In genomic region chr2:205323929-205324328, GRCh38 we compare ENCODE assay signal across 11 cellular contexts.
DNase-seq lines count a peak whose midpoint lies in the region; ATAC-seq and TF ChIP-seq lines count a peak whose summit lies in the region.
"Had no signal": no experiment of that assay in that cellular context is flagged by ENCODE, and none has a peak within 500 bp of the region (broad histone marks: within the 10 kb centered on the region; RNA-seq: fewer than 3 reads in every experiment).

No MANE protein-coding gene starts in this region.

- H3K4me1 ChIP-seq in left ventricle myocardium inferior (no peaks in the 10 kb centered on the region), heart right ventricle (no peaks in the 10 kb centered on the region), OCI-LY3 (ENCODE audit: low read length) (peaks cover 20% of the 10 kb centered on the region)
- no peaks in the 10 kb centered on the region for H3K4me1 ChIP-seq in effector memory CD4-positive, alpha-beta T cell (ENCODE audit: control insufficient read depth, insufficient read depth, low read length, poor library complexity, severe bottlenecking)
- no peaks in the 10 kb centered on the region for H3K4me1 ChIP-seq in CD8-positive, alpha-beta T cell (ENCODE audit: insufficient read depth, low read length)
- H3K4me1 ChIP-seq: BLaER1 had no signal

- H2AFZ ChIP-seq in OCI-LY3 (ENCODE audit: low read depth, low read length) = no peak overlapping the region

- H3K4me3 Mint-ChIP-seq in CD8-positive, alpha-beta T cell = no peak overlapping the region

- H3K27me3 ChIP-seq in left ventricle myocardium inferior (ENCODE audit: low read depth) = no peaks in the 10 kb centered on the region
- no peaks in the 10 kb centered on the region for H3K27me3 ChIP-seq in heart right ventricle
- peaks cover 58% of the 10 kb centered on the region for H3K27me3 ChIP-seq in OCI-LY3 (ENCODE audit: low read depth, low read length)
- no peaks in the 10 kb centered on the region for H3K27me3 ChIP-seq in effector memory CD4-positive, alpha-beta T cell (replicated peaks; ENCODE audit: control insufficient read depth, insufficient read depth, low read length, poor library complexity, severe bottlenecking)
- H3K27me3 ChIP-seq in CD8-positive, alpha-beta T cell (ENCODE audit: insufficient read depth, low read length) = no peaks in the 10 kb centered on the region
- H3K27me3 ChIP-seq: BLaER1 had no signal

- H3K27ac ChIP-seq in left ventricle myocardium inferior (replicated peaks) = no peak overlapping the region
- no peak overlapping the region for H3K27ac ChIP-seq in heart right ventricle
- no peak overlapping the region for H3K27ac ChIP-seq in OCI-LY3 (ENCODE audit: low read length)
- no peak overlapping the region for H3K27ac ChIP-seq in effector memory CD4-positive, alpha-beta T cell (ENCODE audit: insufficient read depth, low read length, poor library complexity, severe bottlenecking)
- H3K27ac ChIP-seq in CD8-positive, alpha-beta T cell (ENCODE audit: low read depth, low read length) = no peak overlapping the region
- H3K27ac ChIP-seq: BLaER1 had no signal

- TF ChIP-seq CTCF in left ventricle myocardium inferior (IDR thresholded peaks at IDR 0.05; ENCODE audit: borderline replicate concordance) = peak; percentile 44
- TF ChIP-seq CTCF in heart right ventricle (IDR thresholded peaks at IDR 0.05) = peak in 4 of 9 donors; percentile 8 to 35 (median 30)
- TF ChIP-seq CTCF in OCI-LY3 (IDR thresholded peaks at IDR 0.05; ENCODE audit: low read depth, low read length) = peak; percentile 46
- TF ChIP-seq CTCF in fibroblast of the aortic adventitia (IDR thresholded peaks at IDR 0.05; ENCODE audit: insufficient read depth, low read length) = peak; percentile 60
- no peak for TF ChIP-seq CTCF in CD8-positive, alpha-beta T cell (IDR thresholded peaks at IDR 0.05)

- no peaks in the 10 kb centered on the region for H3K79me2 ChIP-seq in OCI-LY3 (ENCODE audit: low read length)

- H4K20me1 ChIP-seq in OCI-LY3 (ENCODE audit: insufficient read depth, low read length) = no peaks in the 10 kb centered on the region
- H4K20me1 ChIP-seq: BLaER1 had no signal

- H3K27me3 Mint-ChIP-seq in CD8-positive, alpha-beta T cell (ENCODE audit: low read depth) = peaks cover 4% of the 10 kb centered on the region

- no peak for ATAC-seq in heart right ventricle
- no peak for ATAC-seq in CD8-positive, alpha-beta T cell

- intact Hi-C loops in left ventricle myocardium inferior (cut with micrococcal nuclease) (no loop called here), heart right ventricle (cut with DNase I) (no loop called here)
- intact Hi-C loops in CD8-positive, alpha-beta T cell (cut with DNase I, micrococcal nuclease) = no loop called here

- H3K27ac Mint-ChIP-seq in CD8-positive, alpha-beta T cell = no peak overlapping the region

- no peak for DNase-seq in left ventricle myocardium inferior
- no peak for DNase-seq in heart right ventricle
- peak; percentile 13 for DNase-seq in fibroblast of the aortic adventitia (ENCODE audit: low read depth)
- no peak for DNase-seq in NCI-H1694 treated with DMSO at 0.1 percent for 48 hours (lab: John Stamatoyannopoulos, UW)
- no peak for DNase-seq in effector memory CD4-positive, alpha-beta T cell
- DNase-seq in CD8-positive, alpha-beta T cell = no peak
- no peak for DNase-seq in C1 segment of cervical spinal cord (lab: John Stamatoyannopoulos, UW)
- DNase-seq: cerebellar nuclear complex, NCI-H187 had no signal

- CTCF ChIA-PET in CD8-positive, alpha-beta T cell (lab: Charles Lee) = no interaction called here

- H3K9me3 ChIP-seq in left ventricle myocardium inferior (replicated peaks) = no peaks in the 10 kb centered on the region
- H3K9me3 ChIP-seq in heart right ventricle = peaks cover 0 to 6% (median 0%) of the 10 kb centered on the region in 11 donors
- no peaks in the 10 kb centered on the region for H3K9me3 ChIP-seq in OCI-LY3 (ENCODE audit: insufficient read depth, low read length)
- H3K9me3 ChIP-seq in effector memory CD4-positive, alpha-beta T cell (ENCODE audit: control insufficient read depth, low read length) = no peaks in the 10 kb centered on the region
- no peaks in the 10 kb centered on the region for H3K9me3 ChIP-seq in CD8-positive, alpha-beta T cell (ENCODE audit: low read length)
- H3K9me3 ChIP-seq: BLaER1 had no signal

- H3K36me3 Mint-ChIP-seq in CD8-positive, alpha-beta T cell = no peaks in the 10 kb centered on the region

- no peak overlapping the region for H3K9ac ChIP-seq in OCI-LY3 (ENCODE audit: low read length)
- H3K9ac ChIP-seq: BLaER1 had no signal

- H3K4me1 Mint-ChIP-seq in CD8-positive, alpha-beta T cell (ENCODE audit: low read depth) = no peaks in the 10 kb centered on the region

- H3K9me3 Mint-ChIP-seq in CD8-positive, alpha-beta T cell = peaks cover 6% of the 10 kb centered on the region

- H3K4me3 ChIP-seq in left ventricle myocardium inferior = no peak overlapping the region
- H3K4me3 ChIP-seq in heart right ventricle = no peak overlapping the region
- no peak overlapping the region for H3K4me3 ChIP-seq in OCI-LY3 (ENCODE audit: low read length)
- H3K4me3 ChIP-seq in fibroblast of the aortic adventitia (ENCODE audit: low read depth, low read length) = no peak overlapping the region
- no peak overlapping the region for H3K4me3 ChIP-seq in effector memory CD4-positive, alpha-beta T cell (ENCODE audit: insufficient read depth, low read depth, low read length, poor library complexity, severe bottlenecking)
- H3K4me3 ChIP-seq in CD8-positive, alpha-beta T cell (ENCODE audit: low read depth, low read length) = no peak overlapping the region
- H3K4me3 ChIP-seq: BLaER1 had no signal

- 98 to 99% methylated on average over 2 of the region's 2 CpGs for WGBS in heart right ventricle, 2 donors

- POLR2A ChIA-PET in CD8-positive, alpha-beta T cell (lab: Charles Lee) = no interaction called here

- no peak overlapping the region for H3K4me2 ChIP-seq in OCI-LY3 (ENCODE audit: low read length)
- H3K4me2 ChIP-seq: BLaER1 had no signal

- no peaks in the 10 kb centered on the region for H3K36me3 ChIP-seq in left ventricle myocardium inferior
- no peaks in the 10 kb centered on the region for H3K36me3 ChIP-seq in heart right ventricle
- H3K36me3 ChIP-seq in OCI-LY3 (replicated peaks; ENCODE audit: low read depth, low read length) = no peaks in the 10 kb centered on the region
- H3K36me3 ChIP-seq in effector memory CD4-positive, alpha-beta T cell (ENCODE audit: control insufficient read depth, insufficient read depth, low read length) = no peaks in the 10 kb centered on the region
- H3K36me3 ChIP-seq in CD8-positive, alpha-beta T cell (ENCODE audit: insufficient read depth, low read length) = no peaks in the 10 kb centered on the region
- H3K36me3 ChIP-seq: BLaER1 had no signal
